8 cellular contexts compared by ENCODE assay signal in genomic region chrX:49878128-49878833, GRCh38. TPM values are rescaled to one million over a fixed set of nuclear protein-coding genes. Genes with fewer than 3 reads are reported as not detected.
DNase-seq lines count a peak whose midpoint lies in the region; ATAC-seq and TF ChIP-seq lines count a peak whose summit lies in the region.

No MANE protein-coding gene starts in this region.

- no peaks in the 10 kb centered on the region for H3F3A ChIP-seq in DOHH2 (ENCODE audit: control insufficient read depth, insufficient read depth)

- TF ChIP-seq CTCF in DOHH2 (IDR thresholded peaks at IDR 0.05; ENCODE audit: low read depth, low read length, poor library complexity, severe bottlenecking) = no peak
- TF ChIP-seq CTCF in WERI-Rb-1 (IDR thresholded peaks at IDR 0.05; ENCODE audit: low read depth, low read length) = no peak
- TF ChIP-seq CTCF in fibroblast of villous mesenchyme (IDR thresholded peaks at IDR 0.05; ENCODE audit: insufficient read depth, low read depth, low read length) = no peak
- TF ChIP-seq CTCF in progenitor cell of endocrine pancreas (IDR thresholded peaks at IDR 0.05; ENCODE audit: unreplicated experiment) = no peak

- H3K27me3 ChIP-seq in DOHH2 (ENCODE audit: control insufficient read depth, low read length) = no peaks in the 10 kb centered on the region
- peaks cover 29% of the 10 kb centered on the region for H3K27me3 ChIP-seq in WERI-Rb-1 (ENCODE audit: insufficient read depth, low read depth, severe bottlenecking)
- no peaks in the 10 kb centered on the region for H3K27me3 ChIP-seq in Karpas-422 (ENCODE audit: low read length)

- H3K36me3 Mint-ChIP-seq in progenitor cell of endocrine pancreas (ENCODE audit: insufficient read depth) = peaks cover 6% of the 10 kb centered on the region

- peaks cover 5% of the 10 kb centered on the region for H3K4me1 ChIP-seq in DOHH2 (ENCODE audit: control insufficient read depth, low read length)
- no peaks in the 10 kb centered on the region for H3K4me1 ChIP-seq in Karpas-422 (ENCODE audit: low read length)

- H3K4me1 Mint-ChIP-seq in progenitor cell of endocrine pancreas (ENCODE audit: low read depth) = peaks cover 20% of the 10 kb centered on the region

- H3K27ac Mint-ChIP-seq in progenitor cell of endocrine pancreas = peak overlapping the region; percentile 87

- no peaks in the 10 kb centered on the region for H4K20me1 ChIP-seq in DOHH2 (ENCODE audit: control insufficient read depth, insufficient read depth, low read depth, low read length)
- no peaks in the 10 kb centered on the region for H4K20me1 ChIP-seq in Karpas-422 (ENCODE audit: insufficient read depth, low read depth, low read length)

- H3K4me3 ChIP-seq in DOHH2 (ENCODE audit: low read length) = peak overlapping the region; percentile 75
- H3K4me3 ChIP-seq in WERI-Rb-1 (ENCODE audit: low read depth, low read length) = peak overlapping the region; percentile 51
- H3K4me3 ChIP-seq in fibroblast of villous mesenchyme (ENCODE audit: low read depth, low read length) = peak overlapping the region; percentile 67
- no peak overlapping the region for H3K4me3 ChIP-seq in Karpas-422 (ENCODE audit: low read length)

- ATAC-seq in HG03135 (IDR thresholded peaks at IDR 0.05; ENCODE audit: unreplicated experiment) = no peak

- DNase-seq in WERI-Rb-1 (no peak), fibroblast of villous mesenchyme (ENCODE audit: low read depth) (no peak), progenitor cell of endocrine pancreas (ENCODE audit: low spot score, unreplicated experiment) (no peak), DMS79 (lab: John Stamatoyannopoulos, UW) (no peak), NCI-H2227 treated with DMSO at 0.1 percent for 48 hours (lab: John Stamatoyannopoulos, UW) (no peak), Karpas-422 (no peak)

- H3K9me2 ChIP-seq in DOHH2 (replicated peaks; ENCODE audit: control insufficient read depth, low read length) (no peaks in the 10 kb centered on the region), Karpas-422 (replicated peaks; ENCODE audit: insufficient read depth, low read length) (no peaks in the 10 kb centered on the region)

- no peak overlapping the region for H2AFZ ChIP-seq in Karpas-422 (ENCODE audit: low read length)

- no peak overlapping the region for H3K9ac ChIP-seq in Karpas-422 (ENCODE audit: low read length)

- H3K79me2 ChIP-seq in DOHH2 (ENCODE audit: control insufficient read depth, low read length) = no peaks in the 10 kb centered on the region; the same call in 1 of the 2 replicates
- no peaks in the 10 kb centered on the region for H3K79me2 ChIP-seq in Karpas-422 (ENCODE audit: low read length)

- H3K9me3 ChIP-seq in DOHH2 (ENCODE audit: control insufficient read depth, insufficient read depth, low read length) (no peaks in the 10 kb centered on the region), WERI-Rb-1 (ENCODE audit: severe bottlenecking) (no peaks in the 10 kb centered on the region), Karpas-422 (ENCODE audit: low read length) (no peaks in the 10 kb centered on the region)

- H3K36me3 ChIP-seq in DOHH2 (ENCODE audit: control insufficient read depth, low read length) (no peaks in the 10 kb centered on the region), WERI-Rb-1 (no peaks in the 10 kb centered on the region), Karpas-422 (ENCODE audit: insufficient read depth, low read length) (no peaks in the 10 kb centered on the region)

- H3K9me3 Mint-ChIP-seq in progenitor cell of endocrine pancreas (ENCODE audit: low read depth) = peaks cover 7% of the 10 kb centered on the region

- no peaks in the 10 kb centered on the region for H3K27me3 Mint-ChIP-seq in progenitor cell of endocrine pancreas

- H3K4me2 ChIP-seq in DOHH2 (ENCODE audit: low read length) (peak overlapping the region; percentile 58), Karpas-422 (ENCODE audit: low read depth, low read length, poor library complexity, severe bottlenecking) (no peak overlapping the region)

- peak overlapping the region; percentile 81 for H3K4me3 Mint-ChIP-seq in progenitor cell of endocrine pancreas (ENCODE audit: low read depth)

- H3K27ac ChIP-seq in DOHH2 (ENCODE audit: low read depth, low read length) = no peak overlapping the region
- H3K27ac ChIP-seq in WERI-Rb-1 = no peak overlapping the region
- no peak overlapping the region for H3K27ac ChIP-seq in Karpas-422 (ENCODE audit: low read length)

RNA-seq across cellular contexts. Expression of gene USP27X, which starts 1.0 kb away (rescaled TPM):
- total RNA-seq in fibroblast of villous mesenchyme (2.6 TPM in 2 replicates), progenitor cell of endocrine pancreas (7.4 and 7.6 TPM in 2 replicates)
- total RNA-seq in Karpas-422 (2014; rRNA removed; shearing (Covaris generic); ENCODE audit: low replicate concordance) = not detected in 2 replicates

RNA-seq across cellular contexts. Expression of gene CLCN5, which starts 44.1 kb away (rescaled TPM):
- total RNA-seq in fibroblast of villous mesenchyme (9.0 and 12.5 TPM in 2 replicates), progenitor cell of endocrine pancreas (14.0 and 17.2 TPM in 2 replicates)
- total RNA-seq in Karpas-422 (2014; rRNA removed; shearing (Covaris generic); ENCODE audit: low replicate concordance) = 5.5 and 8.1 TPM in 2 replicates

RNA-seq across cellular contexts. Expression of gene PAGE4, which starts 49.2 kb away (rescaled TPM):
- total RNA-seq in fibroblast of villous mesenchyme (not detected in 2 replicates), progenitor cell of endocrine pancreas (not detected in 2 replicates)
- not detected in 2 replicates for total RNA-seq in Karpas-422 (2014; rRNA removed; shearing (Covaris generic); ENCODE audit: low replicate concordance)
